6 cellular contexts compared by ENCODE assay signal in genomic region chr19:17246681-17247425, GRCh38.
DNase-seq lines count a peak whose midpoint lies in the region; ATAC-seq and TF ChIP-seq lines count a peak whose summit lies in the region.

No MANE protein-coding gene starts in this region.

- TF ChIP-seq EP300 in Ishikawa (IDR thresholded peaks at IDR 0.05; ENCODE audit: borderline replicate concordance), result no peak

- H3K27ac ChIP-seq in angular gyrus (ENCODE audit: low read depth, low read length), result peak overlapping the region; percentile 86

- no peaks in the 10 kb centered on the region for H3K27me3 ChIP-seq in mucosa of stomach (ENCODE audit: control insufficient read depth, insufficient read depth, low read length)

- H3K4me3 ChIP-seq in mucosa of stomach (ENCODE audit: low read length), result peak overlapping the region; percentile 31

- no peak for ATAC-seq in GM21723 (IDR thresholded peaks at IDR 0.05; ENCODE audit: unreplicated experiment)
- ATAC-seq in HG02763 (IDR thresholded peaks at IDR 0.05; ENCODE audit: unreplicated experiment), result no peak

- H3K9me3 ChIP-seq in mucosa of stomach (ENCODE audit: control insufficient read depth, low read length), result no peaks in the 10 kb centered on the region

- no peaks in the 10 kb centered on the region for H3K36me3 ChIP-seq in mucosa of stomach (ENCODE audit: control insufficient read depth, insufficient read depth, low read length)

- peaks cover 49% of the 10 kb centered on the region for H3K4me1 ChIP-seq in mucosa of stomach (ENCODE audit: control insufficient read depth, insufficient read depth, low read length)

- H3K9ac ChIP-seq in mucosa of stomach (ENCODE audit: low read length), result peak overlapping the region; percentile 74

- DNase-seq in NCI-H446 treated with DMSO at 0.1 percent for 48 hours (lab: John Stamatoyannopoulos, UW), result no peak

- TF ChIP-seq RAD21 in Ishikawa (IDR thresholded peaks at IDR 0.05; ENCODE audit: low read depth), result no peak

TF ChIP-seq in Ishikawa, 13 proteins besides CTCF, POLR2A, EP300 and RAD21:
- TF ChIP-seq MAX (IDR thresholded peaks at IDR 0.05) (0 out of 2 replicates have a peak, but pooled peaks have one; percentile 15), CEBPB (IDR thresholded peaks at IDR 0.05) (no peak)
